Comparison of ENCODE assay signal across 8 cellular contexts in the genomic region with DNA sequence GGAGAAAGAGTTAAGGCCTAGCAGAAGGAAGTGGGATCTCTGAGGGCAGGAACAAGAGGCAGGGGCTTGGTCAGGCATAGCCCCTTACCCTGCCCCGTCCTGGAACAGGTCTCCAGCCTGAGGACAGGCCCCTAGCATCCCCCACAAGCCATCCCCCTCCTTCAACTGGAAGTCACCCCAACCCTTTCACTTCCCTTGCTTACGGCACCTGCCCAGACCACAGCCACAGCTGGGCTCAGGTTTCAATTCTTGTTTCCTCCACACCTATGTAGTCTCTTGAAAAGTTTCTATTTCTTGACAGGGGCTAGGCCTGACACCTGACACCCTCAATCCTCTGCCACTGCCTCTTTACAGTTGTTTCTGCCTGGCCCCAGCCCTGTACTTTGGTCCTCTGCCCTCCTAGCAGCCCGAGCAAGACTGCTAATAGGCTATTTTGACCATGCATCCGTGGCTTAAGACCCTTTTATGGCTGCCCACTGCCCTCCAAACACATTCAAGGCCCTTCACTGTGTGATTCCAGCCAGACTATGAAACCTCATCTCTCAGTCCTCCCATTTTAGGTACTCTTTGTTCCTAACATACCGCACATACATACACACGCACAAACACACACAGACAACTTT. TPM values are rescaled to one million over a fixed set of nuclear protein-coding genes. Genes with fewer than 3 reads are reported as not detected.
A peak's percentile ranks its signal among the peaks of the same experiment; 100 is the strongest.
DNase-seq lines count a peak whose midpoint lies in the region; ATAC-seq and TF ChIP-seq lines count a peak whose summit lies in the region.

No MANE protein-coding gene starts in this region.

- H3K9me3 ChIP-seq in H9 (ENCODE audit: control insufficient read depth, low read depth, low read length), result no peaks in the 10 kb centered on the region

- H4K8ac ChIP-seq in H9 (replicated peaks; ENCODE audit: insufficient read length, low read depth, low read length), result no peak overlapping the region

- H3K79me1 ChIP-seq in H9 (ENCODE audit: insufficient read depth, low read depth, low read length, poor library complexity, severe bottlenecking), result no peaks in the 10 kb centered on the region

- no peak overlapping the region for H4K91ac ChIP-seq in H9 (ENCODE audit: insufficient read length, low read depth, low read length)

- no peak overlapping the region for H2AFZ ChIP-seq in H9 (ENCODE audit: low read length)

- no peak overlapping the region for H3K4ac ChIP-seq in H9 (ENCODE audit: low read depth, low read length)

- TF ChIP-seq CTCF in H9 (conservative IDR thresholded peaks at IDR 0.05) (no peak), coronary artery (IDR thresholded peaks at IDR 0.05) (no peak)

- H2BK120ac ChIP-seq in H9 (ENCODE audit: low read depth, low read length, poor library complexity, severe bottlenecking), result no peak overlapping the region

- H3K4me1 ChIP-seq in H9 (ENCODE audit: insufficient read depth, low read length), result no peaks in the 10 kb centered on the region

- H2BK12ac ChIP-seq in H9 (ENCODE audit: insufficient read length, low read depth, low read length), result no peak overlapping the region

- H3K9me3 Mint-ChIP-seq in H9, result no peaks in the 10 kb centered on the region
- no peaks in the 10 kb centered on the region for H3K9me3 Mint-ChIP-seq in activated naive CD4-positive, alpha-beta T cell treated with anti-CD3 and anti-CD28 coated beads, Interleukin-2, amount 50 U/mL, for 72 hours

- no CpG with 5 or more reads among the region's 6 CpGs for WGBS in H9 (ENCODE audit: extremely low coverage, insufficient read length, low lambda C conversion rate)

- H3K9ac ChIP-seq in H9 (ENCODE audit: extremely low read depth, insufficient read length, low read length), result no peak overlapping the region

- no peak overlapping the region for H4K5ac ChIP-seq in H9 (ENCODE audit: insufficient read length, low read depth, low read length)

- no peak overlapping the region for H2BK15ac ChIP-seq in H9 (ENCODE audit: low read depth, low read length)

- H3K4me2 ChIP-seq in H9 (ENCODE audit: insufficient read depth, insufficient read length, low read length), result no peak overlapping the region

- H3K27ac ChIP-seq in H9 (ENCODE audit: insufficient read length, low read depth, low read length) (no peak overlapping the region), skin epidermis (peak overlapping the region in 14 of 21 experiments; percentile 3 to 92 (median 68)), coronary artery (peak overlapping the region in 1 of 2 donors; percentile 56)

- H3K36me3 Mint-ChIP-seq in H9 (ENCODE audit: insufficient read depth in 1 of 3, low read depth in 3 of 3), result no peaks in the 10 kb centered on the region
- H3K36me3 Mint-ChIP-seq in activated naive CD4-positive, alpha-beta T cell treated with anti-CD3 and anti-CD28 coated beads, Interleukin-2, amount 50 U/mL, for 72 hours, result no peaks in the 10 kb centered on the region

- H3K23me2 ChIP-seq in H9 (ENCODE audit: insufficient read length, low read depth, low read length, poor library complexity, severe bottlenecking), result no peaks in the 10 kb centered on the region

- H4K20me1 ChIP-seq in H9 (ENCODE audit: control insufficient read depth, insufficient read depth, insufficient read length), result no peaks in the 10 kb centered on the region

- H3K4me1 Mint-ChIP-seq in H9, result peaks cover 18 to 21% of the 10 kb centered on the region in 2 experiments

- no peaks in the 10 kb centered on the region; the same call in 1 of the 2 replicates for H3K27me3 ChIP-seq in H9 (ENCODE audit: insufficient read depth, low read length)

- DNase-seq in H9 (peak; percentile 51), NAMALWA (ENCODE audit: low spot score) (peak; percentile 94), COR-L47 (lab: John Stamatoyannopoulos, UW) (no peak), coronary artery (ENCODE audit: low spot score) (no peak), posterior cingulate gyrus (no peak)
- peak in 1 of 2 donors; percentile 43 for DNase-seq in activated naive CD4-positive, alpha-beta T cell treated with anti-CD3 and anti-CD28 coated beads, Interleukin-2, amount 50 U/mL, for 72 hours (ENCODE audit: low spot score in 2 of 2)

- H3K27ac Mint-ChIP-seq in H9, result peak overlapping the region in 1 of 3 experiments; percentile 30; a peak in 2 of 7 replicates
- H3K27ac Mint-ChIP-seq in activated naive CD4-positive, alpha-beta T cell treated with anti-CD3 and anti-CD28 coated beads, Interleukin-2, amount 50 U/mL, for 72 hours, result peak overlapping the region; percentile 51 to 57

- no peak overlapping the region for H3K18ac ChIP-seq in H9 (ENCODE audit: insufficient read length, low read depth, low read length)

- no peak overlapping the region for H2BK20ac ChIP-seq in H9 (ENCODE audit: low read depth, low read length, poor library complexity, severe bottlenecking)

- no peak overlapping the region for H2BK5ac ChIP-seq in H9 (ENCODE audit: insufficient read length, low read length)

- no peak overlapping the region for H3K4me3 Mint-ChIP-seq in H9

- intact Hi-C loops in posterior cingulate gyrus (cut with DNase I), result no loop called here

- H3K27me3 Mint-ChIP-seq in H9 (ENCODE audit: low read depth), result peaks cover 5% of the 10 kb centered on the region; the same call in 1 of the 2 replicates

- H3K4me3 ChIP-seq in skin epidermis (no peak overlapping the region), coronary artery (no peak overlapping the region)

- no peak overlapping the region for H3K23ac ChIP-seq in H9 (ENCODE audit: insufficient read length, low read depth, low read length)

- no peak overlapping the region for H3K14ac ChIP-seq in H9 (ENCODE audit: insufficient read depth, low read length)

- H2AK5ac ChIP-seq in H9 (ENCODE audit: insufficient read length, low read length), result no peak overlapping the region

- H3K56ac ChIP-seq in H9 (ENCODE audit: insufficient read length, low read depth, low read length), result no peak overlapping the region

- peak; percentile 76 for ATAC-seq in GM18517 (IDR thresholded peaks at IDR 0.05; ENCODE audit: unreplicated experiment)
- peak; percentile 81 to 93 for ATAC-seq in activated naive CD4-positive, alpha-beta T cell treated with anti-CD3 and anti-CD28 coated beads, Interleukin-2, amount 50 U/mL, for 72 hours

- H3T11ph ChIP-seq in H9 (ENCODE audit: low read length), result no peak overlapping the region

- no peaks in the 10 kb centered on the region for H3K79me2 ChIP-seq in H9 (ENCODE audit: insufficient read depth, low read length)

RNA-seq across cellular contexts. Expression of a gene that starts 10.9 kb away (rescaled TPM):
- 17.8 and 19.2 TPM in 2 replicates for total RNA-seq in H9 (2021)
- 10 to 100 TPM; 10.3 to 32.4 TPM for total RNA-seq in activated naive CD4-positive, alpha-beta T cell treated with anti-CD3 and anti-CD28 coated beads, Interleukin-2, amount 50 U/mL, for 72 hours

Comparison
In these comparisons a context has a peak if more than half of its experiments do, and no peak if none do; other contexts are left out.
1. DNase-seq: peak in H9 (single experiment) and NAMALWA (single experiment); none in COR-L47 (single experiment), coronary artery (single experiment) and posterior cingulate gyrus (0 of 10).